19 cellular contexts compared by ENCODE assay signal in the genomic region with DNA sequence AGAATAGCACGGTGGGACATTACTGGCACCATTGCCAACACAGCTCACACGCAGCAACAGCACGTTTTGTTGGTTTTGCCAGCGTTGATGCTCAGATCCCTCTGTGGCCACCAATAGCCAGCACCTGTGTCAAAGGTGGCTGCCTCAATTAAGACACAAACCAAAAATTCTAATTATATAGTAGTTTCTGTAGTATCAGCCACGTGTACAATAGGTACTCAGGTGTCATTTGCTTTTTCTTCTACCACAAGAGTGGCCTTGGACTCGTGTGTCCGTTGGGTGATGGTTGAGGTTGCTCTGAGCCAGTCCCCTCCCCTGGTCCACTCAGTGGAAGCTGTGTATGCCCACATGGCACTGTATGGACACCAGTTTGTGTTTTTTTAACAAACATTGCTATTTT.
DNase-seq lines count a peak whose midpoint lies in the region; FAIRE-seq and TF ChIP-seq lines count a peak whose summit lies in the region.
"Had no signal": no experiment of that assay in that cellular context is flagged by ENCODE, and none has a peak within 500 bp of the region (broad histone marks: within the 10 kb centered on the region; RNA-seq: fewer than 3 reads in every experiment).

No MANE protein-coding gene starts in this region.

- peaks cover 64% of the 10 kb centered on the region for H3K4me1 ChIP-seq in KMS-11 (ENCODE audit: low read depth, poor library complexity, severe bottlenecking)
- H3K4me1 ChIP-seq in OCI-LY1 (ENCODE audit: insufficient read depth, low read length, severe bottlenecking), result peaks cover 87% of the 10 kb centered on the region
- H3K4me1 ChIP-seq: Caco-2 had no signal

- no peaks in the 10 kb centered on the region for H3K36me3 ChIP-seq in KMS-11 (ENCODE audit: insufficient read depth)
- no peaks in the 10 kb centered on the region for H3K36me3 ChIP-seq in OCI-LY1 (ENCODE audit: insufficient read depth, low read length)
- H3K36me3 ChIP-seq: BLaER1 had no signal

- no peak for FAIRE-seq in RCC 7860 (lab: Jason Lieb, UNC)
- FAIRE-seq: A204.1, G401.6, GM12892, H1 had no signal

- peaks cover 21% of the 10 kb centered on the region for H3F3A ChIP-seq in OCI-LY1 (ENCODE audit: insufficient read depth, low read length)

- peaks cover 23% of the 10 kb centered on the region; the same call in 1 of the 2 replicates for H3K79me2 ChIP-seq in KMS-11 (ENCODE audit: insufficient read depth, low read depth)
- peaks cover 36% of the 10 kb centered on the region for H3K79me2 ChIP-seq in OCI-LY1 (ENCODE audit: insufficient read depth, low read length)

- DNase-seq in NCI-H69 (lab: John Stamatoyannopoulos, UW), result peak; percentile 89
- no peak for DNase-seq in stimulated activated CD4-positive, alpha-beta T cell treated with anti-CD3 and anti-CD28 coated beads, Interleukin-12 subunit alpha, Interleukin-12 subunit beta, amount 100 ng/mL, for 4 hours
- DNase-seq in activated T-cell treated with anti-CD3 and anti-CD28 coated beads, Interleukin-2, amount 50 U/mL, for 48 hours, result no peak
- no peak for DNase-seq in RCC 7860 (ENCODE audit: low spot score)
- DNase-seq: Caco-2; CD4-positive, CD25-positive, alpha-beta regulatory T cell; CD8-positive, alpha-beta T cell; DMS153; DND-41; GM23248; H7 had no signal

- H3K9me2 ChIP-seq in OCI-LY1 (ENCODE audit: low read depth, low read length), result no peaks in the 10 kb centered on the region

- H3K9ac ChIP-seq in KMS-11, result no peak overlapping the region
- H3K9ac ChIP-seq in OCI-LY1 (ENCODE audit: low read length), result peak overlapping the region; percentile 44
- H3K9ac ChIP-seq: BLaER1, GM23248 had no signal

- H2AFZ ChIP-seq in KMS-11 (ENCODE audit: low read depth) (no peak overlapping the region), OCI-LY1 (ENCODE audit: low read length) (no peak overlapping the region)
- H2AFZ ChIP-seq: GM23248 had no signal

- H3K9me3 ChIP-seq in OCI-LY1 (ENCODE audit: low read length), result no peaks in the 10 kb centered on the region
- H3K9me3 ChIP-seq: Caco-2 had no signal

- H3K27ac ChIP-seq in KMS-11 (no peak overlapping the region), OCI-LY1 (ENCODE audit: low read depth, low read length, poor library complexity, severe bottlenecking) (peak overlapping the region; percentile 99)
- H3K27ac ChIP-seq: BLaER1, C4-2B, GM23248 had no signal

- H3K4me3 ChIP-seq in KMS-11 (IDR thresholded peaks at IDR 0.05; ENCODE audit: insufficient read depth, low read depth, low read length) (no peak overlapping the region), OCI-LY1 (ENCODE audit: low read depth, low read length, poor library complexity, severe bottlenecking) (peak overlapping the region; percentile 12)
- H3K4me3 ChIP-seq: BLaER1, GM23248 had no signal

- H3K4me2 ChIP-seq in KMS-11 (peak overlapping the region; percentile 8; the same call in 1 of the 2 replicates), OCI-LY1 (ENCODE audit: low read length) (peak overlapping the region; percentile 51)
- H3K4me2 ChIP-seq: BLaER1 had no signal

- H3K27me3 ChIP-seq in KMS-11 (ENCODE audit: insufficient read depth, low read depth) (no peaks in the 10 kb centered on the region), OCI-LY1 (ENCODE audit: insufficient read depth, low read length) (no peaks in the 10 kb centered on the region)
- H3K27me3 ChIP-seq: BLaER1 had no signal

- H4K20me1 ChIP-seq in KMS-11 (ENCODE audit: insufficient read depth) (no peaks in the 10 kb centered on the region), OCI-LY1 (ENCODE audit: insufficient read depth, low read length) (no peaks in the 10 kb centered on the region)
- H4K20me1 ChIP-seq: BLaER1 had no signal

- no peak for TF ChIP-seq CTCF in KMS-11 (conservative IDR thresholded peaks at IDR 0.05; ENCODE audit: low read depth, low read length)
- no peak for TF ChIP-seq CTCF in OCI-LY1 (IDR thresholded peaks at IDR 0.05; ENCODE audit: low read length)
